ENCODE assay signal across 12 cellular contexts in genomic region chr6:31473780-31474725, GRCh38. TPM values are rescaled to one million over a fixed set of nuclear protein-coding genes. Genes with fewer than 3 reads are reported as not detected.
DNase-seq lines count a peak whose midpoint lies in the region; ATAC-seq, FAIRE-seq and TF ChIP-seq lines count a peak whose summit lies in the region.
"Had no signal": no experiment of that assay in that cellular context is flagged by ENCODE, and none has a peak within 500 bp of the region (broad histone marks: within the 10 kb centered on the region; RNA-seq: fewer than 3 reads in every experiment).

No MANE protein-coding gene starts in this region.

- H3K27me3 ChIP-seq in BE2C = peaks cover 49% of the 10 kb centered on the region
- H3K27me3 ChIP-seq: right atrium auricular region had no signal

- H3K4me3 ChIP-seq in BE2C (ENCODE audit: low read depth, low read length) = no peak overlapping the region
- H3K4me3 ChIP-seq: right atrium auricular region had no signal

- peak overlapping the region; percentile 16 for H3K27ac Mint-ChIP-seq in activated CD4-positive, alpha-beta T cell treated with anti-CD3 and anti-CD28 coated beads for 36 hours
- H3K27ac Mint-ChIP-seq in effector memory CD8-positive, alpha-beta T cell = peak overlapping the region; percentile 66 to 87
- peak overlapping the region; percentile 75 for H3K27ac Mint-ChIP-seq in osteocyte (ENCODE audit: unreplicated experiment)

- peaks cover 7% of the 10 kb centered on the region for H3K36me3 Mint-ChIP-seq in activated CD4-positive, alpha-beta T cell treated with anti-CD3 and anti-CD28 coated beads for 36 hours (ENCODE audit: low read depth)
- H3K36me3 Mint-ChIP-seq in effector memory CD8-positive, alpha-beta T cell (ENCODE audit: insufficient read depth) = peaks cover 16% of the 10 kb centered on the region
- no peaks in the 10 kb centered on the region for H3K36me3 Mint-ChIP-seq in osteocyte (ENCODE audit: unreplicated experiment)

- CTCF ChIA-PET in activated CD4-positive, alpha-beta T cell treated with anti-CD3 and anti-CD28 coated beads for 36 hours (lab: Charles Lee) = interaction anchor here (0.5 to 0.8 kb wide), 3 partner anchors 10 to 229 kb away, joined by 3 to 4 read pairs (median 4); partner anchors contain the start of genes ABHD16A and BAG6

- H3K9me3 ChIP-seq in BE2C = no peaks in the 10 kb centered on the region
- H3K9me3 ChIP-seq: right atrium auricular region had no signal

- no peaks in the 10 kb centered on the region for H3K9me3 Mint-ChIP-seq in activated CD4-positive, alpha-beta T cell treated with anti-CD3 and anti-CD28 coated beads for 36 hours (ENCODE audit: low read depth)
- H3K9me3 Mint-ChIP-seq in effector memory CD8-positive, alpha-beta T cell = no peaks in the 10 kb centered on the region
- H3K9me3 Mint-ChIP-seq in osteocyte (ENCODE audit: unreplicated experiment) = no peaks in the 10 kb centered on the region

- no peak for FAIRE-seq in H54 (lab: Jason Lieb, UNC)

- POLR2A ChIA-PET in activated CD4-positive, alpha-beta T cell treated with anti-CD3 and anti-CD28 coated beads for 36 hours (lab: Charles Lee) = no interaction called here

- H3K4me1 ChIP-seq in BE2C = no peaks in the 10 kb centered on the region
- H3K4me1 ChIP-seq: right atrium auricular region had no signal

- no peaks in the 10 kb centered on the region for H3K36me3 ChIP-seq in BE2C
- H3K36me3 ChIP-seq: right atrium auricular region had no signal

- intact Hi-C loops in activated CD4-positive, alpha-beta T cell treated with anti-CD3 and anti-CD28 coated beads for 36 hours (cut with DNase I, micrococcal nuclease) = no loop called here

- DNase-seq in activated CD4-positive, alpha-beta T cell treated with anti-CD3 and anti-CD28 coated beads for 36 hours = no peak
- DNase-seq in activated CD4-positive, alpha-beta T cell treated with anti-CD3 and anti-CD28 coated beads for 1 hour = no peak
- DNase-seq in RPMI8226 = peak; percentile 92
- DNase-seq in effector memory CD8-positive, alpha-beta T cell = no peak
- DNase-seq in osteocyte (ENCODE audit: extremely low spot score, unreplicated experiment) = peak; percentile 65
- no peak for DNase-seq in OCI-M1 (lab: John Stamatoyannopoulos, UW)
- no peak for DNase-seq in BE2C
- DNase-seq in H54 (ENCODE audit: insufficient read length, low spot score) = no peak
- DNase-seq: 8988T, NCI-H524, T1000 had no signal

- ATAC-seq in activated CD4-positive, alpha-beta T cell treated with anti-CD3 and anti-CD28 coated beads for 36 hours = no peak
- ATAC-seq in effector memory CD8-positive, alpha-beta T cell (replicated peaks) = no peak

- TF ChIP-seq CTCF in osteocyte (IDR thresholded peaks at IDR 0.05) (no peak), BE2C (IDR thresholded peaks at IDR 0.05; ENCODE audit: low read depth, low read length) (no peak)

- no peak overlapping the region for H3K4me3 Mint-ChIP-seq in activated CD4-positive, alpha-beta T cell treated with anti-CD3 and anti-CD28 coated beads for 36 hours
- peak overlapping the region in 1 of 2 donors; percentile 18 for H3K4me3 Mint-ChIP-seq in effector memory CD8-positive, alpha-beta T cell
- H3K4me3 Mint-ChIP-seq in osteocyte (ENCODE audit: unreplicated experiment) = no peak overlapping the region

- no peaks in the 10 kb centered on the region for H3K27me3 Mint-ChIP-seq in activated CD4-positive, alpha-beta T cell treated with anti-CD3 and anti-CD28 coated beads for 36 hours
- no peaks in the 10 kb centered on the region for H3K27me3 Mint-ChIP-seq in effector memory CD8-positive, alpha-beta T cell
- H3K27me3 Mint-ChIP-seq in osteocyte (ENCODE audit: unreplicated experiment) = peaks cover 9% of the 10 kb centered on the region

- no peak for TF ChIP-seq POLR2A in H54 (IDR thresholded peaks at IDR 0.05; ENCODE audit: low read depth, low read length)

- H3K4me1 Mint-ChIP-seq in activated CD4-positive, alpha-beta T cell treated with anti-CD3 and anti-CD28 coated beads for 36 hours = peaks cover 58% of the 10 kb centered on the region
- peaks cover 59 to 66% of the 10 kb centered on the region in 2 donors for H3K4me1 Mint-ChIP-seq in effector memory CD8-positive, alpha-beta T cell (ENCODE audit: low read depth in 2 of 2)
- peaks cover 11% of the 10 kb centered on the region for H3K4me1 Mint-ChIP-seq in osteocyte (ENCODE audit: unreplicated experiment)

RNA-seq across cellular contexts. Expression of gene MICB, which starts 23.9 kb away (rescaled TPM):
- 10 to 100 TPM; 19.6 to 19.7 TPM for total RNA-seq in activated CD4-positive, alpha-beta T cell treated with anti-CD3 and anti-CD28 coated beads for 36 hours
- total RNA-seq in osteocyte = 12.1 and 13.8 TPM in 2 replicates
- polyA plus RNA-seq in BE2C (2012; ENCODE audit: insufficient read depth, insufficient read length, low read depth) = 0.29 TPM

RNA-seq across cellular contexts. Expression of gene MCCD1, which starts 54.7 kb away (rescaled TPM):
- not detected for total RNA-seq in activated CD4-positive, alpha-beta T cell treated with anti-CD3 and anti-CD28 coated beads for 36 hours
- total RNA-seq in osteocyte = not detected in 2 replicates
- polyA plus RNA-seq in BE2C (2012; ENCODE audit: insufficient read depth, insufficient read length, low read depth) = 0.46 TPM
- total RNA-seq: right atrium auricular region had no signal

Comparison
In these comparisons a context has a peak if more than half of its experiments do, and no peak if none do; other contexts are left out.
1. DNase-seq: peak in RPMI8226 (single experiment) and osteocyte (single experiment); none in activated CD4-positive, alpha-beta T cell treated with anti-CD3 and anti-CD28 coated beads for 36 hours (single experiment), activated CD4-positive, alpha-beta T cell treated with anti-CD3 and anti-CD28 coated beads for 1 hour (single experiment), effector memory CD8-positive, alpha-beta T cell (0 of 3), OCI-M1 (single experiment), BE2C (single experiment) and H54 (single experiment).
2. H3K27ac Mint-ChIP-seq: peak in every context shown above with its lines; median percentile 76 in effector memory CD8-positive, alpha-beta T cell; 75 in osteocyte; 16 in activated CD4-positive, alpha-beta T cell treated with anti-CD3 and anti-CD28 coated beads for 36 hours.